ENCODE assay signal across 18 cellular contexts in genomic region chr4:119271361-119272085, GRCh38. TPM values are rescaled to one million over a fixed set of nuclear protein-coding genes. Genes with fewer than 3 reads are reported as not detected.
DNase-seq lines count a peak whose midpoint lies in the region; ATAC-seq and TF ChIP-seq lines count a peak whose summit lies in the region.
"Had no signal": no experiment of that assay in that cellular context is flagged by ENCODE, and none has a peak within 500 bp of the region (broad histone marks: within the 10 kb centered on the region; RNA-seq: fewer than 3 reads in every experiment).

No MANE protein-coding gene starts in this region.

- H3K4me3 ChIP-seq in breast epithelium (no peak overlapping the region), mammary epithelial cell (replicated peaks in 1 of 3; ENCODE audit: insufficient read depth in 1 of 3, low read depth in 2 of 3, low read length in 3 of 3) (no peak overlapping the region), upper lobe of right lung (no peak overlapping the region)
- H3K4me3 ChIP-seq: BLaER1 had no signal

- H3K36me3 ChIP-seq in breast epithelium (peaks cover 5% of the 10 kb centered on the region), mammary epithelial cell (ENCODE audit: insufficient read depth, low read length) (peaks cover 22% of the 10 kb centered on the region), upper lobe of right lung (peaks cover 72% of the 10 kb centered on the region)

- TF ChIP-seq CTCF in MCF 10A (IDR thresholded peaks at IDR 0.05; ENCODE audit: unreplicated experiment) (no peak), breast epithelium (IDR thresholded peaks at IDR 0.05) (no peak), mammary epithelial cell (conservative IDR thresholded peaks at IDR 0.05 in 1 of 2, IDR thresholded peaks at IDR 0.05 in 1 of 2; ENCODE audit: extremely low read depth in 1 of 2, insufficient read depth in 1 of 2, low read depth in 1 of 2, low read length in 2 of 2) (no peak), upper lobe of right lung (IDR thresholded peaks at IDR 0.05) (no peak), progenitor cell of endocrine pancreas (IDR thresholded peaks at IDR 0.05; ENCODE audit: unreplicated experiment) (no peak)

- no peaks in the 10 kb centered on the region for H3K27me3 Mint-ChIP-seq in MCF 10A (ENCODE audit: insufficient read depth, unreplicated experiment)
- H3K27me3 Mint-ChIP-seq in progenitor cell of endocrine pancreas = no peaks in the 10 kb centered on the region

- H3K9me3 ChIP-seq in breast epithelium (no peaks in the 10 kb centered on the region), mammary epithelial cell (replicated peaks; ENCODE audit: insufficient read depth, low read length) (no peaks in the 10 kb centered on the region), upper lobe of right lung (no peaks in the 10 kb centered on the region)
- H3K9me3 ChIP-seq: BLaER1 had no signal

- TF ChIP-seq POLR2A in breast epithelium (IDR thresholded peaks at IDR 0.05) = no peak

- H3K4me1 ChIP-seq in breast epithelium (no peaks in the 10 kb centered on the region), mammary epithelial cell (ENCODE audit: insufficient read depth, low read length) (peaks cover 3% of the 10 kb centered on the region), upper lobe of right lung (no peaks in the 10 kb centered on the region)
- H3K4me1 ChIP-seq: BLaER1 had no signal

- H3K9ac ChIP-seq in mammary epithelial cell (ENCODE audit: insufficient read depth, low read length) = no peak overlapping the region
- H3K9ac ChIP-seq: BLaER1 had no signal

- H3K27me3 ChIP-seq in breast epithelium (no peaks in the 10 kb centered on the region), mammary epithelial cell (ENCODE audit: insufficient read depth, low read length) (no peaks in the 10 kb centered on the region), upper lobe of right lung (no peaks in the 10 kb centered on the region)
- H3K27me3 ChIP-seq: BLaER1 had no signal

- WGBS in mammary epithelial cell (ENCODE audit: low coverage, missing lambda C conversion rate) = 91% methylated on average over 6 of the region's 6 CpGs

- CTCF ChIA-PET in MCF 10A (lab: Yijun Ruan, JAX) (interaction anchor here (0.8 to 1.8 kb wide), 3 partner anchors 101 to 229 kb away, joined by 3 to 7 read pairs (median 4); no protein-coding TSS in a partner anchor), mammary epithelial cell (lab: Charles Lee; ENCODE audit: low non-redundant PET) (no interaction called here)

- peaks cover 52% of the 10 kb centered on the region for H3K36me3 Mint-ChIP-seq in MCF 10A (ENCODE audit: insufficient read depth, unreplicated experiment)
- peaks cover 27% of the 10 kb centered on the region for H3K36me3 Mint-ChIP-seq in progenitor cell of endocrine pancreas (ENCODE audit: insufficient read depth)

- H3K9me3 Mint-ChIP-seq in MCF 10A (ENCODE audit: unreplicated experiment) (no peaks in the 10 kb centered on the region), progenitor cell of endocrine pancreas (ENCODE audit: low read depth) (peaks cover 3% of the 10 kb centered on the region)

- no peaks in the 10 kb centered on the region for H3K79me2 ChIP-seq in mammary epithelial cell (ENCODE audit: insufficient read depth, low read length)

- H2AFZ ChIP-seq in mammary epithelial cell (ENCODE audit: low read depth, low read length) = no peak overlapping the region

- H4K20me1 ChIP-seq in mammary epithelial cell (ENCODE audit: insufficient read depth, low read length) = no peaks in the 10 kb centered on the region
- H4K20me1 ChIP-seq: BLaER1 had no signal

- no peak overlapping the region for H3K4me2 ChIP-seq in mammary epithelial cell (ENCODE audit: insufficient read depth, low read depth, low read length)
- H3K4me2 ChIP-seq: BLaER1 had no signal

- intact Hi-C loops in MCF 10A (cut with micrococcal nuclease) = no loop called here
- intact Hi-C loops in breast epithelium (cut with DNase I; ENCODE audit: low total_unique reads) = no loop called here
- intact Hi-C loops in mammary epithelial cell (cut with micrococcal nuclease) = no loop called here
- intact Hi-C loops in upper lobe of right lung (cut with DNase I) = no loop called here
- intact Hi-C loops in posterior cingulate gyrus (cut with DNase I) = no loop called here

- TSS peak; percentile 58 for BruUV-seq in MCF 10A (replicated peaks; lab: Mats Ljungman, UMichigan)
- TSS peak; percentile 70 for BruUV-seq in mammary epithelial cell (replicated peaks; lab: Mats Ljungman, UMichigan)

- H3K27ac ChIP-seq in breast epithelium = no peak overlapping the region
- no peak overlapping the region for H3K27ac ChIP-seq in mammary epithelial cell (ENCODE audit: insufficient read depth, low read depth, low read length)
- H3K27ac ChIP-seq in upper lobe of right lung = peak overlapping the region; percentile 55
- H3K27ac ChIP-seq: BLaER1 had no signal

- no peak for DNase-seq in MCF 10A (ENCODE audit: unreplicated experiment)
- no peak for DNase-seq in breast epithelium (ENCODE audit: low spot score in 2 of 2)
- no peak for DNase-seq in mammary epithelial cell
- DNase-seq in lung microvascular endothelial cell (ENCODE audit: low read depth in 2 of 2) = peak; percentile 75 to 86
- no peak for DNase-seq in upper lobe of right lung
- DNase-seq in progenitor cell of endocrine pancreas (ENCODE audit: low spot score, unreplicated experiment) = no peak
- DNase-seq in cerebellum (ENCODE audit: low spot score) = no peak
- DNase-seq in posterior cingulate gyrus = no peak
- DNase-seq: 8988T, AML-193, DMS153, DMS79 treated with DMSO at 0.1 percent for 48 hours, EL, GDM1, GOT3, H9 had no signal

- no peak overlapping the region for H3K27ac Mint-ChIP-seq in MCF 10A (ENCODE audit: low read depth, unreplicated experiment)
- no peak overlapping the region for H3K27ac Mint-ChIP-seq in progenitor cell of endocrine pancreas
- H3K27ac Mint-ChIP-seq: H9 had no signal

- in situ Hi-C loops in mammary epithelial cell (cut with MboI; ENCODE audit: low sequenced_read_pairs in 2 of 2) = no loop called here

- POLR2A ChIA-PET in MCF 10A (lab: Yijun Ruan, JAX) = interaction anchor here (0.6 kb wide), 1 partner anchor 60 kb away, joined by 3 read pairs; no protein-coding TSS in a partner anchor

- H3K4me3 Mint-ChIP-seq in MCF 10A (ENCODE audit: unreplicated experiment) (no peak overlapping the region), progenitor cell of endocrine pancreas (ENCODE audit: low read depth) (no peak overlapping the region)
- H3K4me3 Mint-ChIP-seq: H9 had no signal

- dilution Hi-C loops in mammary epithelial cell (cut with HindIII; ENCODE audit: low sequenced_read_pairs) = no loop called here

- ATAC-seq in upper lobe of right lung = no peak

- H3K4me1 Mint-ChIP-seq in MCF 10A (ENCODE audit: insufficient read depth, unreplicated experiment) = peaks cover 6% of the 10 kb centered on the region
- no peaks in the 10 kb centered on the region for H3K4me1 Mint-ChIP-seq in progenitor cell of endocrine pancreas (ENCODE audit: low read depth)
- H3K4me1 Mint-ChIP-seq: H9 had no signal

RNA-seq across cellular contexts. Expression of gene FABP2, which starts 50.4 kb away (rescaled TPM):
- total RNA-seq in MCF 10A (2022) = not detected in 2 replicates
- not detected for total RNA-seq in breast epithelium
- total RNA-seq in mammary epithelial cell = not detected
- not detected for polyA plus RNA-seq in mammary epithelial cell
- not detected for polyA minus RNA-seq in mammary epithelial cell
- total RNA-seq in lung microvascular endothelial cell = not detected in 2 replicates
- total RNA-seq in upper lobe of right lung = not detected
- not detected in 2 replicates for total RNA-seq in progenitor cell of endocrine pancreas
- total RNA-seq in cerebellum = not detected
- total RNA-seq: H9, HT-29 had no signal

RNA-seq across cellular contexts. Expression of gene USP53, which starts 59.0 kb away (rescaled TPM):
- total RNA-seq in MCF 10A (2022) = 47.4 and 68.0 TPM in 2 replicates
- 100 to 1,000 TPM; 123 to 167 (median 136) TPM for total RNA-seq in breast epithelium
- total RNA-seq in mammary epithelial cell = 10 to 100 TPM; 41.1 to 62.0 TPM
- 10.4 TPM for polyA plus RNA-seq in mammary epithelial cell
- 25.0 TPM for polyA minus RNA-seq in mammary epithelial cell
- 18.3 and 18.5 TPM in 2 replicates for total RNA-seq in lung microvascular endothelial cell
- total RNA-seq in upper lobe of right lung = 80.5 TPM
- 19.8 and 20.9 TPM in 2 replicates for total RNA-seq in progenitor cell of endocrine pancreas
- 13.8 TPM for total RNA-seq in cerebellum

Comparison
In these comparisons a context has a peak if more than half of its experiments do, and no peak if none do; other contexts are left out.
1. DNase-seq: peak in lung microvascular endothelial cell (2 of 2); none in MCF 10A (single experiment), breast epithelium (0 of 2), mammary epithelial cell (single experiment), upper lobe of right lung (single experiment), progenitor cell of endocrine pancreas (single experiment), cerebellum (single experiment) and posterior cingulate gyrus (0 of 10).